In the genomic region with DNA sequence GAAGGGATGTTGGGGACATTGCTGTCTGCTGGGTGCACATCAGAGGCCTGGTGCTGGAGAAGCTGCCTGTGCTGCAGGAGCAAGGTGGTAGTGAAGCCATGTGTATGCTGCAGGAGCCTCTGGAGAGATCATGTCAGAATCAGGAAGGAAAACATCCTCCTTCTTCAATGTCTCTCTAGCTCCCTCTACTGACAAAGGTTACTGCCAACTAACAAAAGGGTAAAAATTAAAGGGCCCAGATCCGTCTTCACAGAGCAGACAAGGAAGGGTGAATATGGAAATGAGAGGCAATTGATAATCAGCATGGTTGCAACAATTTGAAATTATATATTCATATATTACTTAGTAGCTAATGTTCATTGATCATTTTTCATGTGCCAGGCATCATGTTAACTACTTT, we compare ENCODE assay signal across 14 cellular contexts. TPM values are rescaled to one million over a fixed set of nuclear protein-coding genes. Genes with fewer than 3 reads are reported as not detected.
DNase-seq lines count a peak whose midpoint lies in the region; TF ChIP-seq lines count a peak whose summit lies in the region.
"Had no signal": no experiment of that assay in that cellular context is flagged by ENCODE, and none has a peak within 500 bp of the region (broad histone marks: within the 10 kb centered on the region; RNA-seq: fewer than 3 reads in every experiment).

No MANE protein-coding gene starts in this region.

- H3K36me3 ChIP-seq in breast epithelium (no peaks in the 10 kb centered on the region), colonic mucosa (no peaks in the 10 kb centered on the region)
- H3K36me3 ChIP-seq: upper lobe of left lung had no signal

- H3K4me1 Mint-ChIP-seq in MCF 10A (ENCODE audit: insufficient read depth, unreplicated experiment): peaks cover 16% of the 10 kb centered on the region

- no peak overlapping the region for H3K9ac ChIP-seq in colonic mucosa (ENCODE audit: low read depth in 2 of 2, low read length in 2 of 2)

- H3K27ac ChIP-seq in breast epithelium (no peak overlapping the region), colonic mucosa (no peak overlapping the region)
- H3K27ac ChIP-seq: spleen, upper lobe of left lung had no signal

- H3K4me3 ChIP-seq in breast epithelium (no peak overlapping the region), colonic mucosa (no peak overlapping the region)
- H3K4me3 ChIP-seq: spleen, upper lobe of left lung had no signal

- no peaks in the 10 kb centered on the region for H3K4me1 ChIP-seq in breast epithelium
- H3K4me1 ChIP-seq in colonic mucosa: no peaks in the 10 kb centered on the region

- DNase-seq in MCF 10A (ENCODE audit: unreplicated experiment): no peak
- no peak for DNase-seq in breast epithelium (ENCODE audit: low spot score in 2 of 2)
- peak; percentile 43 for DNase-seq in MV-4-11 (lab: John Stamatoyannopoulos, UW)
- no peak for DNase-seq in colonic mucosa
- DNase-seq in stimulated activated naive CD4-positive, alpha-beta T cell (lab: John Stamatoyannopoulos, UW): no peak
- no peak for DNase-seq in globus pallidus (ENCODE audit: low spot score)
- no peak for DNase-seq in hippocampal formation (lab: John Stamatoyannopoulos, UW)
- no peak for DNase-seq in NCI-H1930 (lab: John Stamatoyannopoulos, UW)
- DNase-seq: NCI-H2029, spleen, T1000, upper lobe of left lung had no signal

- H3K27me3 ChIP-seq in breast epithelium (no peaks in the 10 kb centered on the region), colonic mucosa (no peaks in the 10 kb centered on the region)
- H3K27me3 ChIP-seq: spleen, upper lobe of left lung had no signal

- CTCF ChIA-PET in MCF 10A (lab: Yijun Ruan, JAX): interaction anchor here (0.6 to 2.4 kb wide), 8 partner anchors 10 to 364 kb away, joined by 3 to 13 read pairs (median 4); no protein-coding TSS in a partner anchor

- no peaks in the 10 kb centered on the region for H3K36me3 Mint-ChIP-seq in MCF 10A (ENCODE audit: insufficient read depth, unreplicated experiment)

- no peak overlapping the region for H3K4me3 Mint-ChIP-seq in MCF 10A (ENCODE audit: unreplicated experiment)

- POLR2A ChIA-PET in MCF 10A (lab: Yijun Ruan, JAX): interaction anchor here (1.3 to 2.7 kb wide), 4 partner anchors 8 to 29 kb away, joined by 3 to 14 read pairs (median 8); no protein-coding TSS in a partner anchor

- no peak for TF ChIP-seq POLR2A in breast epithelium (IDR thresholded peaks at IDR 0.05)

- no TSS peak for BruUV-seq in MCF 10A (replicated peaks; lab: Mats Ljungman, UMichigan)

- intact Hi-C loops in MCF 10A (cut with micrococcal nuclease): no loop called here
- intact Hi-C loops in breast epithelium (cut with DNase I; ENCODE audit: low total_unique reads): no loop called here
- intact Hi-C loops in colonic mucosa (cut with DNase I): no loop called here

- peak; percentile 31 for TF ChIP-seq CTCF in MCF 10A (IDR thresholded peaks at IDR 0.05; ENCODE audit: unreplicated experiment)
- no peak for TF ChIP-seq CTCF in breast epithelium (IDR thresholded peaks at IDR 0.05)
- peak; percentile 11 for TF ChIP-seq CTCF in colonic mucosa (IDR thresholded peaks at IDR 0.05)

- H3K27ac Mint-ChIP-seq in MCF 10A (ENCODE audit: low read depth, unreplicated experiment): no peak overlapping the region

- peaks cover 4 to 9% of the 10 kb centered on the region in 2 donors for H3K9me3 ChIP-seq in breast epithelium
- no peaks in the 10 kb centered on the region for H3K9me3 ChIP-seq in colonic mucosa

- peaks cover 24% of the 10 kb centered on the region for H3K9me3 Mint-ChIP-seq in MCF 10A (ENCODE audit: unreplicated experiment)

- H3K27me3 Mint-ChIP-seq in MCF 10A (ENCODE audit: insufficient read depth, unreplicated experiment): no peaks in the 10 kb centered on the region

RNA-seq across cellular contexts. Expression of a gene that starts 32.2 kb away (rescaled TPM):
- total RNA-seq in MCF 10A (2022) (0.74 TPM in 1 of 2 replicates, not detected in the other), breast epithelium (1 to 10 TPM; 1.4 to 2.3 (median 2.3) TPM), colonic mucosa (10 to 100 TPM in 1 of 2 donors, 1 to 10 TPM in 1; 8.5 to 19.5 TPM)
- total RNA-seq: glomerular endothelial cell, left lobe of liver had no signal

RNA-seq across cellular contexts. Expression of a gene that starts 45.7 kb away (rescaled TPM):
- 6.7 and 7.6 TPM in 2 replicates for total RNA-seq in MCF 10A (2022)
- total RNA-seq in breast epithelium: 10 to 100 TPM in 2 of 3 donors, 1 to 10 TPM in 1; 7.5 to 17.1 (median 10.5) TPM
- total RNA-seq in colonic mucosa: 1 to 10 TPM; 2.5 to 2.9 TPM

RNA-seq across cellular contexts. Expression of a gene that starts 56.8 kb away (rescaled TPM):
- total RNA-seq in MCF 10A (2022): 115 and 152 TPM in 2 replicates
- total RNA-seq in breast epithelium: 10 to 100 TPM; 38.3 to 85.2 (median 45.6) TPM
- 10 to 100 TPM; 56.8 to 79.8 TPM for total RNA-seq in colonic mucosa

RNA-seq across cellular contexts. Expression of a gene that starts 56.9 kb away (rescaled TPM):
- total RNA-seq in MCF 10A (2022): 129 and 133 TPM in 2 replicates
- total RNA-seq in breast epithelium: 10 to 100 TPM; 52.2 to 88.0 (median 58.3) TPM
- total RNA-seq in colonic mucosa: 10 to 100 TPM; 36.0 to 44.1 TPM

Comparison
In these comparisons a context has a peak if more than half of its experiments do, and no peak if none do; other contexts are left out.
1. CTCF ChIP-seq: peak in MCF 10A (single experiment) and colonic mucosa (single experiment); none in breast epithelium (0 of 3).